20 cellular contexts compared by ENCODE assay signal in the genomic region with DNA sequence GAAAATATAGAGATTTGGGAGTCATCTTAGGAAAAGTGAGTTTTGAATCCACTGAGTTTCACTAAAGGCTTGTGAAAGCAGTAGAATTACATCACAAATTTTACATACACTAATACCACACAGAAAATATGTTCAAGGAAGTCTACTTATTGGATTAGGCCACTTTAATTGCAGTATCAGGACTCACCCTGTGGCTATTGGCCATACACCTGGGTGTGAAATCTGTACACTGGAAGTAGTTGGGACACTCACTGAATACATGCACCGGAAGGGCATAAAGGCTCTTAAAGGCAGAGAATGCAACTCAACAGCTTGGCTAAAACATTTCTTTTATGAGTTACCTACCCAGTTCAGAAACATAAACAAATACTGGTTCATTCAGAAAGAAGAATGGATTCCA. TPM values are rescaled to one million over a fixed set of nuclear protein-coding genes. Genes with fewer than 3 reads are reported as not detected.
"Had no signal": no experiment of that assay in that cellular context is flagged by ENCODE, and none has a peak within 500 bp of the region (broad histone marks: within the 10 kb centered on the region; RNA-seq: fewer than 3 reads in every experiment).

No MANE protein-coding gene starts in this region.

- H3K27ac ChIP-seq: cardiac muscle cell, hepatocyte, suprapubic skin, upper lobe of right lung had no signal

- H3K36me3 ChIP-seq: cardiac muscle cell, suprapubic skin, upper lobe of right lung had no signal

- H3K9me3 ChIP-seq: suprapubic skin, upper lobe of right lung had no signal

- ATAC-seq: left colon; stimulated activated naive CD8-positive, alpha-beta T cell treated with anti-CD3 and anti-CD28 coated beads, Interleukin-15, amount 100 ng/mL, for 72 hours had no signal

- H3K4me1 ChIP-seq: upper lobe of right lung had no signal

- H3K4me3 ChIP-seq: cardiac muscle cell, hepatocyte, smooth muscle cell, suprapubic skin, upper lobe of right lung had no signal

- H3K27me3 ChIP-seq: cardiac muscle cell, hepatocyte, suprapubic skin, upper lobe of right lung had no signal

- DNase-seq: activated CD4-positive, alpha-beta T cell treated with anti-CD3 and anti-CD28 coated beads, Interleukin-2, amount 50 U/mL, for 1 hour; activated CD4-positive, CD25-positive, alpha-beta regulatory T cell treated with anti-CD3 and anti-CD28 coated beads, Interleukin-2, amount 50 U/mL, for 72 hours; activated CD8-positive, alpha-beta memory T cell treated with anti-CD3 and anti-CD28 coated beads, Interleukin-2, amount 50 U/mL, for 4 hours; activated effector memory CD4-positive, alpha-beta T cell treated with Interleukin-2 at 50 U/mL for 16 hours; activated naive CD4-positive, alpha-beta T cell treated with anti-CD3 and anti-CD28 coated beads, Interleukin-2, amount 10 ng/mL, durations not matched to agents 7 days and 5 days; activated T-cell treated with anti-CD3 and anti-CD28 coated beads, Interleukin-2, amount 50 U/mL, for 48 hours; left colon; nephron progenitor cell; posterior cingulate gyrus; retina; stimulated activated CD4-positive, alpha-beta T cell treated with anti-CD3 and anti-CD28 coated beads, Interleukin-4, amount 100 ng/mL, for 1 hour; stimulated activated naive CD8-positive, alpha-beta T cell treated with anti-CD3 and anti-CD28 coated beads, Interleukin-15, amount 100 ng/mL, for 72 hours; T-helper 2 cell; upper lobe of right lung had no signal

RNA-seq across cellular contexts. Expression of gene MAOB, which starts 19.8 kb away (rescaled TPM):
- total RNA-seq: myocyte, SK-MEL-5, smooth muscle cell had no signal
